ENCODE assay signal across 10 cellular contexts in genomic region chr2:240624011-240624949, GRCh38. TPM values are rescaled to one million over a fixed set of nuclear protein-coding genes. Genes with fewer than 3 reads are reported as not detected.
DNase-seq lines count a peak whose midpoint lies in the region; ATAC-seq, FAIRE-seq and TF ChIP-seq lines count a peak whose summit lies in the region.
"Had no signal": no experiment of that assay in that cellular context is flagged by ENCODE, and none has a peak within 500 bp of the region (broad histone marks: within the 10 kb centered on the region; RNA-seq: fewer than 3 reads in every experiment).

No MANE protein-coding gene starts in this region.

- ATAC-seq in T-helper 17 cell = no peak

- intact Hi-C loops in cardiac septum (cut with DNase I) = no loop called here

- H3K4me3 Mint-ChIP-seq in T-helper 17 cell = peak overlapping the region; percentile 21

- H3K27ac ChIP-seq in HEK293 (ENCODE audit: extremely low read depth, low read depth, low read length) = no peak overlapping the region
- H3K27ac ChIP-seq in small intestine (ENCODE audit: low read depth in 1 of 2, low read length in 1 of 2) = peak overlapping the region; percentile 27 to 65

- POLR2A ChIA-PET in HEK293 (lab: Yijun Ruan, JAX) = no interaction called here

- H3K36me3 Mint-ChIP-seq in T-helper 17 cell (ENCODE audit: low read depth) = no peaks in the 10 kb centered on the region

- H3K27ac Mint-ChIP-seq in T-helper 17 cell = peak overlapping the region; percentile 88

- H3K4me3 ChIP-seq in HEK293 (ENCODE audit: low read depth, low read length) (no peak overlapping the region), small intestine (ENCODE audit: low read depth in 1 of 2, low read length in 2 of 2) (no peak overlapping the region)

- H3K4me1 Mint-ChIP-seq in T-helper 17 cell = peaks cover 21% of the 10 kb centered on the region

- H3K4me1 ChIP-seq in HEK293 (ENCODE audit: control insufficient read depth, insufficient read depth, low read length) (no peaks in the 10 kb centered on the region), small intestine (ENCODE audit: control insufficient read depth in 2 of 2, insufficient read depth in 1 of 2, low read depth in 1 of 2, low read length in 1 of 2) (no peaks in the 10 kb centered on the region)

- CTCF ChIA-PET in HEK293 (lab: Yijun Ruan, JAX) = interaction anchor here (0.6 to 1.4 kb wide), 2 partner anchors 20 to 563 kb away, joined by 3 to 4 read pairs; no protein-coding TSS in a partner anchor

- H3K9me3 ChIP-seq in HEK293 (ENCODE audit: control insufficient read depth, insufficient read depth, low read depth, low read length) (no peaks in the 10 kb centered on the region), T-helper 17 cell (ENCODE audit: control insufficient read depth, low read length, poor library complexity, severe bottlenecking) (no peaks in the 10 kb centered on the region), small intestine (ENCODE audit: control insufficient read depth, low read depth) (no peaks in the 10 kb centered on the region)

- TF ChIP-seq CTCF in HEK293 (tag by site-specific recombination; IDR thresholded peaks at IDR 0.05) = no peak

- no peaks in the 10 kb centered on the region for H3K27me3 ChIP-seq in small intestine (ENCODE audit: control insufficient read depth in 2 of 2, insufficient read depth in 2 of 2, low read length in 2 of 2)

- WGBS in small intestine, 3 donors = 52 to 67% (median 57%) methylated on average over 23 to 24 of the region's 24 CpGs

- FAIRE-seq in small intestine (lab: Jason Lieb, UNC) = no peak

- H3K27me3 Mint-ChIP-seq in T-helper 17 cell = no peaks in the 10 kb centered on the region

- peak in 1 of 3 donors; percentile 8 for DNase-seq in T-helper 17 cell
- DNase-seq in cardiac septum (ENCODE audit: low spot score) = peak; percentile 63
- DNase-seq in small intestine = peak; percentile 38
- no peak for DNase-seq in DMS153 treated with DMSO at 0.1 percent for 48 hours (lab: John Stamatoyannopoulos, UW; ENCODE audit: unreplicated experiment)
- no peak for DNase-seq in occipital lobe (lab: John Stamatoyannopoulos, UW)
- no peak for DNase-seq in KG1 (lab: John Stamatoyannopoulos, UW)
- DNase-seq: NCI-H1694 had no signal

- H3K36me3 ChIP-seq in HEK293 (ENCODE audit: control insufficient read depth in 2 of 2, insufficient read depth in 1 of 2, low read length in 2 of 2) = no peaks in the 10 kb centered on the region
- peaks cover 0 to 13% of the 10 kb centered on the region in 2 donors for H3K36me3 ChIP-seq in small intestine (ENCODE audit: control insufficient read depth in 2 of 2, insufficient read depth in 2 of 2, low read length in 2 of 2)

TF ChIP-seq in HEK293, 187 proteins besides CTCF, POLR2A, EP300 and RAD21:
- no peak for TF ChIP-seq GLIS1 (tag by site-specific recombination; IDR thresholded peaks at IDR 0.05)
- TF ChIP-seq ZBTB20 (tag by site-specific recombination; IDR thresholded peaks at IDR 0.05) = no peak
- TF ChIP-seq ZNF10 (tag by site-specific recombination; IDR thresholded peaks at IDR 0.05) = 0 out of 2 replicates have a peak, but pooled peaks have one; percentile 16

RNA-seq across cellular contexts. Expression of gene GPR35, which starts 1.0 kb away (rescaled TPM):
- 10 to 100 TPM in 1 of 2 donors, 1 to 10 TPM in 1; 5.4 to 14.4 TPM for total RNA-seq in T-helper 17 cell
- 1.5 TPM for total RNA-seq in cardiac septum
- 100 to 1,000 TPM in 2 of 3 donors, 10 to 100 TPM in 1; 75.5 to 367 (median 327) TPM for polyA plus RNA-seq in small intestine
- 0.31 TPM for total RNA-seq in occipital lobe

RNA-seq across cellular contexts. Expression of gene CAPN10, which starts 37.7 kb away (rescaled TPM):
- 10 to 100 TPM; 64.2 to 82.9 TPM for total RNA-seq in T-helper 17 cell
- 24.3 TPM for total RNA-seq in cardiac septum
- 10 to 100 TPM; 19.7 to 33.8 (median 32.9) TPM for polyA plus RNA-seq in small intestine
- total RNA-seq in occipital lobe = 27.1 TPM

RNA-seq across cellular contexts. Expression of gene RNPEPL1, which starts 56.0 kb away (rescaled TPM):
- total RNA-seq in T-helper 17 cell (100 to 1,000 TPM; 111 to 130 TPM), cardiac septum (73.8 TPM), occipital lobe (4.4 TPM)
- 100 to 1,000 TPM; 100 to 149 (median 131) TPM for polyA plus RNA-seq in small intestine

RNA-seq across cellular contexts. Expression of gene AQP12B, which starts 58.4 kb away (rescaled TPM):
- total RNA-seq in T-helper 17 cell (not detected), cardiac septum (not detected), occipital lobe (not detected)
- polyA plus RNA-seq in small intestine = 1 to 10 TPM in 1 of 3 donors, not detected in 2; 1.3 TPM
- total RNA-seq: mammary epithelial cell, RPMI7951 had no signal
- polyA plus RNA-seq: mammary epithelial cell had no signal

Comparison
In these comparisons a context has a peak if more than half of its experiments do, and no peak if none do; other contexts are left out.
1. DNase-seq: peak in cardiac septum (single experiment) and small intestine (single experiment); none in DMS153 treated with DMSO at 0.1 percent for 48 hours (single experiment), occipital lobe (single experiment) and KG1 (single experiment).
2. RNA of gene RNPEPL1, which starts 56.0 kb away (total RNA-seq): 111 to 130 TPM in T-helper 17 cell and 73.8 TPM in cardiac septum (single experiment); 4.4 TPM in occipital lobe (single experiment); every median in the first group is over 10 times any median in the second.